ENCODE assay signal across 18 cellular contexts in the genomic region with DNA sequence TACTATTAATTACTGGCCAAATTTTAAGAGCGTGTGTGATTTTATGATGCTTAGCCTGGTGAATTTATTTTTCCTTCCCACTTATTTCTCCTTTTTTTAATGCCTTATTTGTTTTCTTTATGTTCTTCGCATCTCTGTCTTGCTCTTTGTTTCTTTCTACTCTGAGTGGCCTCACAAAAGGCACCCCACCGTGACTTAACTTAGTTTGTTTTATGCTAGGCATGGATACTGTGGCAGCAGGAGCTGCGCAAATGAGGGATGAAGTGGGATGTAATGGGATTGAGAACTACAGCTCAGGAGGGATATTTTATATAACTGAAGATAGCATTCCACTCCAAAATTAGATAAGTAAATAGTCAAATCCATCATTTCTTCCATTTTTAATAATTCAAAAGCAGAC. TPM values are rescaled to one million over a fixed set of nuclear protein-coding genes. Genes with fewer than 3 reads are reported as not detected.
DNase-seq lines count a peak whose midpoint lies in the region; ATAC-seq and TF ChIP-seq lines count a peak whose summit lies in the region.
"Had no signal": no experiment of that assay in that cellular context is flagged by ENCODE, and none has a peak within 500 bp of the region (broad histone marks: within the 10 kb centered on the region; RNA-seq: fewer than 3 reads in every experiment).

No MANE protein-coding gene starts in this region.

- 0 out of 2 replicates have a peak, but pooled peaks cover 4% of the 10 kb centered on the region for H3F3A ChIP-seq in GM23338 (replicated peaks; ENCODE audit: low read depth)

- peaks cover 10% of the 10 kb centered on the region for H3K79me2 ChIP-seq in GM23338 (replicated peaks; ENCODE audit: insufficient read depth)

- peaks cover 7% of the 10 kb centered on the region for H3K27me3 Mint-ChIP-seq in GM23338 (ENCODE audit: insufficient read depth, low read depth, poor library complexity)
- peaks cover 23% of the 10 kb centered on the region for H3K27me3 Mint-ChIP-seq in mesothelial cell of epicardium (ENCODE audit: low read depth)

- H3K4me1 Mint-ChIP-seq in GM23338 = peaks cover 32% of the 10 kb centered on the region
- H3K4me1 Mint-ChIP-seq in mesothelial cell of epicardium = peaks cover 28% of the 10 kb centered on the region

- peaks cover 40% of the 10 kb centered on the region for H3K4me1 ChIP-seq in GM23338 (ENCODE audit: insufficient read depth)
- H3K4me1 ChIP-seq in esophagus muscularis mucosa = peaks cover 0 to 30% (median 22%) of the 10 kb centered on the region in 4 donors
- H3K4me1 ChIP-seq: prostate gland had no signal

- peak overlapping the region; percentile 77 for H3K4me2 ChIP-seq in GM23338

- DNase-seq in GM23338 (ENCODE audit: low spot score) = peak; percentile 76
- DNase-seq in NCI-H1417 treated with DMSO at 0.1 percent for 48 hours (lab: John Stamatoyannopoulos, UW) = peak; percentile 88
- DNase-seq in WERI-Rb-1 = no peak
- DNase-seq in mesothelial cell of epicardium (ENCODE audit: low spot score in 2 of 2, unreplicated experiment in 2 of 2) = no peak
- DNase-seq in inferior parietal cortex (ENCODE audit: extremely low spot score) = no peak
- no peak for DNase-seq in esophagus muscularis mucosa (ENCODE audit: extremely low spot score)
- DNase-seq: activated CD8-positive, alpha-beta T cell treated with anti-CD3 and anti-CD28 coated beads, Interleukin-2, amount 10 ng/mL, durations not matched to agents 7 days and 5 days; activated T-cell treated with anti-CD3 and anti-CD28 coated beads, Interleukin-2, amount 50 U/mL, for 48 hours; esophagus squamous epithelium; GOT3; naive B cell; SHP77 treated with DMSO at 0.1 percent for 48 hours had no signal

- no peak for TF ChIP-seq POLR2A in GM18505 (IDR thresholded peaks at IDR 0.05; ENCODE audit: borderline replicate concordance, extremely low read depth, insufficient read depth, insufficient read length)
- no peak for TF ChIP-seq POLR2A in esophagus muscularis mucosa (IDR thresholded peaks at IDR 0.05; ENCODE audit: low read depth)

- H3K9me3 ChIP-seq in WERI-Rb-1 (ENCODE audit: severe bottlenecking) = no peaks in the 10 kb centered on the region
- no peaks in the 10 kb centered on the region for H3K9me3 ChIP-seq in esophagus muscularis mucosa
- H3K9me3 ChIP-seq: esophagus squamous epithelium, prostate gland, suprapubic skin had no signal

- H3K27me3 ChIP-seq in GM23338 (ENCODE audit: insufficient read depth) (peaks cover 23% of the 10 kb centered on the region), WERI-Rb-1 (ENCODE audit: insufficient read depth, low read depth, severe bottlenecking) (no peaks in the 10 kb centered on the region), esophagus muscularis mucosa (no peaks in the 10 kb centered on the region)
- H3K27me3 ChIP-seq: suprapubic skin had no signal

- TF ChIP-seq EP300 in esophagus muscularis mucosa (IDR thresholded peaks at IDR 0.05) = no peak

- H3K36me3 Mint-ChIP-seq in GM23338 (ENCODE audit: low read depth) = no peaks in the 10 kb centered on the region; the same call in 2 of the 3 replicates
- H3K36me3 Mint-ChIP-seq in mesothelial cell of epicardium = no peaks in the 10 kb centered on the region
- H3K36me3 Mint-ChIP-seq: naive B cell had no signal

- H3K27ac Mint-ChIP-seq in GM23338 (no peak overlapping the region), mesothelial cell of epicardium (no peak overlapping the region)
- H3K27ac Mint-ChIP-seq: activated CD8-positive, alpha-beta T cell treated with anti-CD3 and anti-CD28 coated beads, Interleukin-2, amount 10 ng/mL, durations not matched to agents 7 days and 5 days; naive B cell had no signal

- H4K20me1 ChIP-seq in GM23338 (replicated peaks; ENCODE audit: insufficient read depth) = no peaks in the 10 kb centered on the region

- H3K27ac ChIP-seq in GM23338 (ENCODE audit: low read depth) (no peak overlapping the region), WERI-Rb-1 (peak overlapping the region; percentile 74), esophagus muscularis mucosa (replicated peaks in 1 of 4) (no peak overlapping the region)
- H3K27ac ChIP-seq: esophagus squamous epithelium, suprapubic skin had no signal

- peak overlapping the region; percentile 91 for H3K4me3 Mint-ChIP-seq in GM23338
- peak overlapping the region; percentile 30 for H3K4me3 Mint-ChIP-seq in mesothelial cell of epicardium
- H3K4me3 Mint-ChIP-seq: activated CD8-positive, alpha-beta T cell treated with anti-CD3 and anti-CD28 coated beads, Interleukin-2, amount 10 ng/mL, durations not matched to agents 7 days and 5 days had no signal

- WGBS in esophagus muscularis mucosa = 91% methylated on average over 4 of the region's 4 CpGs

- intact Hi-C loops in esophagus muscularis mucosa (cut with DNase I) = loop anchor here (2.0 kb wide), 1 partner anchor 210 kb away; no protein-coding TSS in a partner anchor

- H2AFZ ChIP-seq in GM23338 = no peak overlapping the region

- peak overlapping the region; percentile 63 for H3K4me3 ChIP-seq in GM23338
- H3K4me3 ChIP-seq in WERI-Rb-1 (ENCODE audit: low read depth, low read length) = no peak overlapping the region
- no peak overlapping the region for H3K4me3 ChIP-seq in esophagus muscularis mucosa

- H3K36me3 ChIP-seq in GM23338 (ENCODE audit: insufficient read depth) (no peaks in the 10 kb centered on the region), WERI-Rb-1 (no peaks in the 10 kb centered on the region), esophagus muscularis mucosa (no peaks in the 10 kb centered on the region)
- H3K36me3 ChIP-seq: esophagus squamous epithelium, prostate gland, suprapubic skin had no signal

- TF ChIP-seq CTCF in GM23338 (conservative IDR thresholded peaks at IDR 0.05; ENCODE audit: low read depth in 2 of 2) = no peak
- TF ChIP-seq CTCF in WERI-Rb-1 (IDR thresholded peaks at IDR 0.05; ENCODE audit: low read depth, low read length) = no peak
- no peak for TF ChIP-seq CTCF in mesothelial cell of epicardium (IDR thresholded peaks at IDR 0.05; ENCODE audit: unreplicated experiment)
- TF ChIP-seq CTCF in esophagus muscularis mucosa (IDR thresholded peaks at IDR 0.05) = no peak

- H3K9me3 Mint-ChIP-seq in GM23338 (no peaks in the 10 kb centered on the region), mesothelial cell of epicardium (no peaks in the 10 kb centered on the region)

- peak; percentile 11; the same call in 2 of the 3 replicates for ATAC-seq in GM23338
- ATAC-seq in GM18867 (IDR thresholded peaks at IDR 0.05; ENCODE audit: unreplicated experiment) = no peak
- no peak for ATAC-seq in GM18505 (IDR thresholded peaks at IDR 0.05; ENCODE audit: unreplicated experiment)
- ATAC-seq: activated CD8-positive, alpha-beta T cell treated with anti-CD3 and anti-CD28 coated beads, Interleukin-2, amount 10 ng/mL, durations not matched to agents 7 days and 5 days had no signal

- H3K9me2 ChIP-seq in GM23338 (ENCODE audit: insufficient read depth) = no peaks in the 10 kb centered on the region

RNA-seq across cellular contexts. Expression of a gene that starts 1.6 kb away (rescaled TPM):
- 20.4 and 33.7 TPM in 2 replicates for total RNA-seq in GM23338 (2014; rRNA removed; shearing (Covaris generic))
- polyA plus RNA-seq in GM23338 (2016; fragmentation: Nextera tagmentation; extraction: Ambion mirVana) = 5.5 and 7.0 TPM in 2 replicates
- 14.7 to 15.7 TPM (median 14.7 TPM) in 3 replicates for total RNA-seq in mesothelial cell of epicardium
- total RNA-seq in esophagus muscularis mucosa = 10 to 100 TPM; 30.6 to 60.0 (median 45.7) TPM
- total RNA-seq: activated CD8-positive, alpha-beta T cell treated with anti-CD3 and anti-CD28 coated beads, Interleukin-2, amount 10 ng/mL, durations not matched to agents 7 days and 5 days; OCI-LY7; T-helper 1 cell treated with Interleukin-12 subunit alpha and Interleukin-12 subunit beta and Interleukin-4 antibody, amounts not matched to agents 30 ng/mL and 1 ng/mL, for 36 hours had no signal

Comparison
In these comparisons a context has a peak if more than half of its experiments do, and no peak if none do; other contexts are left out.
1. DNase-seq: peak in GM23338 (single experiment) and NCI-H1417 treated with DMSO at 0.1 percent for 48 hours (single experiment); none in WERI-Rb-1 (single experiment), mesothelial cell of epicardium (0 of 2), inferior parietal cortex (single experiment) and esophagus muscularis mucosa (single experiment).